In genomic region chr19:19232231-19232630, GRCh38 we compare ENCODE assay signal across 1 cellular context.
TF ChIP-seq lines count a peak whose summit lies in the region.

No MANE protein-coding gene starts in this region.

TF ChIP-seq in HepG2, 621 proteins besides CTCF, POLR2A, EP300 and RAD21:
- TF ChIP-seq SRSF9 (IDR thresholded peaks at IDR 0.05; ENCODE audit: borderline replicate concordance, insufficient read depth, low read depth, low read length, poor library complexity, severe bottlenecking) (no peak), ATF7 (IDR thresholded peaks at IDR 0.05) (no peak), ATF7 (CRISPR knock-in tag; IDR thresholded peaks at IDR 0.05) (no peak), THYN1 (CRISPR knock-in tag; IDR thresholded peaks at IDR 0.05; ENCODE audit: borderline replicate concordance, low read depth) (no peak)
- TF ChIP-seq, protein P1, sequence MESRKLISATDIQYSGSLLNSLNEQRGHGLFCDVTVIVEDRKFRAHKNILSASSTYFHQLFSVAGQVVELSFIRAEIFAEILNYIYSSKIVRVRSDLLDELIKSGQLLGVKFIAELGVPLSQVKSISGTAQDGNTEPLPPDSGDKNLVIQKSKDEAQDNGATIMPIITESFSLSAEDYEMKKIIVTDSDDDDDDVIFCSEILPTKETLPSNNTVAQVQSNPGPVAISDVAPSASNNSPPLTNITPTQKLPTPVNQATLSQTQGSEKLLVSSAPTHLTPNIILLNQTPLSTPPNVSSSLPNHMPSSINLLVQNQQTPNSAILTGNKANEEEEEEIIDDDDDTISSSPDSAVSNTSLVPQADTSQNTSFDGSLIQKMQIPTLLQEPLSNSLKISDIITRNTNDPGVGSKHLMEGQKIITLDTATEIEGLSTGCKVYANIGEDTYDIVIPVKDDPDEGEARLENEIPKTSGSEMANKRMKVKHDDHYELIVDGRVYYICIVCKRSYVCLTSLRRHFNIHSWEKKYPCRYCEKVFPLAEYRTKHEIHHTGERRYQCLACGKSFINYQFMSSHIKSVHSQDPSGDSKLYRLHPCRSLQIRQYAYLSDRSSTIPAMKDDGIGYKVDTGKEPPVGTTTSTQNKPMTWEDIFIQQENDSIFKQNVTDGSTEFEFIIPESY (CRISPR knock-in tag; IDR thresholded peaks at IDR 0.05) = peak; percentile 44; the same call in 1 of the 2 replicates
